In genomic region chr5:84524491-84524890, GRCh38 we compare ENCODE assay signal across 20 cellular contexts.
"Had no signal": no experiment of that assay in that cellular context is flagged by ENCODE, and none has a peak within 500 bp of the region (broad histone marks: within the 10 kb centered on the region; RNA-seq: fewer than 3 reads in every experiment).

No MANE protein-coding gene starts in this region.

- H3K9me3 ChIP-seq: pancreas, testis had no signal

- H3K4me1 ChIP-seq: pancreas, testis had no signal

- H3K4me2 ChIP-seq: hepatocyte had no signal

- H3K36me3 ChIP-seq: pancreas had no signal

- H2AFZ ChIP-seq: hepatocyte had no signal

- H3K27ac ChIP-seq: hepatocyte, pancreas, testis had no signal

- H3K4me3 Mint-ChIP-seq: activated CD4-positive, alpha-beta T cell treated with anti-CD3 and anti-CD28 coated beads, Interleukin-2, amount 10 ng/mL, durations not matched to agents 24 days and 14 days; activated CD8-positive, alpha-beta T cell treated with anti-CD3 and anti-CD28 coated beads for 36 hours; activated naive CD4-positive, alpha-beta T cell treated with anti-CD3 and anti-CD28 coated beads for 36 hours; activated naive CD8-positive, alpha-beta T cell treated with anti-CD3 and anti-CD28 coated beads, Interleukin-2, amount 50 U/mL, for 24 hours; naive thymus-derived CD8-positive, alpha-beta T cell; stimulated activated memory B cell treated with anti-CD40 and anti-IgM and Interleukin-4, amounts not matched to agents 10 μg/mL and 1 μg/mL and 100 μg/mL, for 72 hours; type B pancreatic cell had no signal

- H3K79me2 ChIP-seq: hepatocyte had no signal

- H3K4me1 Mint-ChIP-seq: activated CD4-positive, alpha-beta T cell treated with anti-CD3 and anti-CD28 coated beads, Interleukin-2, amount 10 ng/mL, durations not matched to agents 24 days and 14 days; activated naive CD8-positive, alpha-beta T cell treated with anti-CD3 and anti-CD28 coated beads, Interleukin-2, amount 50 U/mL, for 24 hours; naive thymus-derived CD8-positive, alpha-beta T cell; stimulated activated memory B cell treated with anti-CD40 and anti-IgM and Interleukin-4, amounts not matched to agents 10 μg/mL and 1 μg/mL and 100 μg/mL, for 72 hours had no signal

- H3K4me3 ChIP-seq: hepatocyte, pancreas, testis had no signal

- H3K27me3 ChIP-seq: hepatocyte, pancreas, testis had no signal

- ATAC-seq: activated CD8-positive, alpha-beta T cell treated with anti-CD3 and anti-CD28 coated beads for 36 hours; activated naive CD8-positive, alpha-beta T cell treated with anti-CD3 and anti-CD28 coated beads, Interleukin-2, amount 50 U/mL, for 24 hours; left cardiac atrium; pancreas; sciatic nerve; stimulated activated memory B cell treated with anti-CD40 and anti-IgM and Interleukin-4, amounts not matched to agents 10 μg/mL and 1 μg/mL and 100 μg/mL, for 72 hours had no signal

- H3K9me3 Mint-ChIP-seq: activated CD4-positive, alpha-beta T cell treated with anti-CD3 and anti-CD28 coated beads, Interleukin-2, amount 10 ng/mL, durations not matched to agents 24 days and 14 days; stimulated activated memory B cell treated with anti-CD40 and anti-IgM and Interleukin-4, amounts not matched to agents 10 μg/mL and 1 μg/mL and 100 μg/mL, for 72 hours; type B pancreatic cell had no signal

- H3K27ac Mint-ChIP-seq: activated CD4-positive, alpha-beta T cell treated with anti-CD3 and anti-CD28 coated beads, Interleukin-2, amount 10 ng/mL, durations not matched to agents 24 days and 14 days; activated CD8-positive, alpha-beta T cell treated with anti-CD3 and anti-CD28 coated beads for 36 hours; activated naive CD4-positive, alpha-beta T cell treated with anti-CD3 and anti-CD28 coated beads for 36 hours; activated naive CD8-positive, alpha-beta T cell treated with anti-CD3 and anti-CD28 coated beads, Interleukin-2, amount 50 U/mL, for 24 hours; activated T-helper 2 cell treated with anti-CD3 and anti-CD28 coated beads, Interferon-gamma antibody, Interleukin-2, Interleukin-4, amounts not matched to agents 10 μg/mL and 5 μg/mL and 100 μg/mL, durations not matched to agents 14 hours and 24 hours and 36 hours; naive thymus-derived CD8-positive, alpha-beta T cell; stimulated activated memory B cell treated with anti-CD40 and anti-IgM and Interleukin-4, amounts not matched to agents 10 μg/mL and 1 μg/mL and 100 μg/mL, for 72 hours had no signal

- FAIRE-seq: colon, islet of Langerhans, pancreas had no signal

- DNase-seq: activated CD4-positive, alpha-beta T cell treated with anti-CD3 and anti-CD28 coated beads, Interleukin-2, amount 10 ng/mL, durations not matched to agents 24 days and 14 days; activated CD4-positive, CD25-positive, alpha-beta regulatory T cell; activated CD8-positive, alpha-beta T cell treated with anti-CD3 and anti-CD28 coated beads for 36 hours; activated naive CD4-positive, alpha-beta T cell treated with anti-CD3 and anti-CD28 coated beads for 36 hours; activated naive CD8-positive, alpha-beta T cell treated with anti-CD3 and anti-CD28 coated beads, Interleukin-2, amount 50 U/mL, for 24 hours; activated T-cell treated with anti-CD3 and anti-CD28 coated beads, Interleukin-2, amount 50 U/mL, for 1 hour; aorta; left cardiac atrium; mesendoderm; naive thymus-derived CD8-positive, alpha-beta T cell; pancreas; stimulated activated CD4-positive, alpha-beta T cell treated with anti-CD3 and anti-CD28 coated beads, Interleukin-4, amount 100 ng/mL, for 4 hours; testis had no signal

- H3K36me3 Mint-ChIP-seq: naive thymus-derived CD8-positive, alpha-beta T cell; stimulated activated memory B cell treated with anti-CD40 and anti-IgM and Interleukin-4, amounts not matched to agents 10 μg/mL and 1 μg/mL and 100 μg/mL, for 72 hours; type B pancreatic cell had no signal

- H3K27me3 Mint-ChIP-seq: activated CD4-positive, alpha-beta T cell treated with anti-CD3 and anti-CD28 coated beads, Interleukin-2, amount 10 ng/mL, durations not matched to agents 24 days and 14 days; activated CD8-positive, alpha-beta T cell treated with anti-CD3 and anti-CD28 coated beads for 36 hours; activated naive CD8-positive, alpha-beta T cell treated with anti-CD3 and anti-CD28 coated beads, Interleukin-2, amount 50 U/mL, for 24 hours; naive thymus-derived CD8-positive, alpha-beta T cell; stimulated activated memory B cell treated with anti-CD40 and anti-IgM and Interleukin-4, amounts not matched to agents 10 μg/mL and 1 μg/mL and 100 μg/mL, for 72 hours; type B pancreatic cell had no signal
